10 cellular contexts compared by ENCODE assay signal in the genomic region with DNA sequence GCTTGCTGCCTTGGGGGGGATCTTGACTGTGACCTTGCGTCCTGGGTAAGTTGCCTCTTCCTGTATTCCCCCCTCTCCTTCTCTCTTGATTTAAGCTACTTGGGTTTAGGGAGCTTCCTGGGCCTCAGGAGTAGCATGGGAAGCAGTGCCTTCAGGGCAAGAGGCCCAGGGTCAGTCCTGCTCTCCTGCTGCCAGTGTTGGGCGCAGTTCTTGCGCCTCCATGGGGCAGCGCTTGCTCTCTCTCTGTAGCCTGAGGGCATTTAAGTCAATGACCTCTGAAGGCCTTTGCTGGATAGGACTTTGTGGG.
DNase-seq lines count a peak whose midpoint lies in the region; ATAC-seq and TF ChIP-seq lines count a peak whose summit lies in the region.
"Had no signal": no experiment of that assay in that cellular context is flagged by ENCODE, and none has a peak within 500 bp of the region (broad histone marks: within the 10 kb centered on the region; RNA-seq: fewer than 3 reads in every experiment).

No MANE protein-coding gene starts in this region.

- H3K27me3 ChIP-seq in psoas muscle (ENCODE audit: insufficient read depth in 3 of 3, low read length in 2 of 3): no peaks in the 10 kb centered on the region
- H3K27me3 ChIP-seq: SJSA1 had no signal

- CTCF ChIA-PET in activated CD4-positive, alpha-beta memory T cell treated with anti-CD3 and anti-CD28 coated beads, Interleukin-2, amount 10 ng/mL, durations not matched to agents 7 days and 5 days (lab: Charles Lee): no interaction called here

- ATAC-seq in Right ventricle myocardium superior (ENCODE audit: poor library complexity) (peak; percentile 1), psoas muscle (no peak), GM21515 (IDR thresholded peaks at IDR 0.05; ENCODE audit: unreplicated experiment) (no peak), GM21526 (IDR thresholded peaks at IDR 0.05; ENCODE audit: low FRiP score, unreplicated experiment) (no peak)

- peaks cover 47% of the 10 kb centered on the region for H3K4me1 Mint-ChIP-seq in activated CD4-positive, alpha-beta memory T cell treated with anti-CD3 and anti-CD28 coated beads, Interleukin-2, amount 10 ng/mL, durations not matched to agents 7 days and 5 days

- no peaks in the 10 kb centered on the region for H3K9me3 Mint-ChIP-seq in activated CD4-positive, alpha-beta memory T cell treated with anti-CD3 and anti-CD28 coated beads, Interleukin-2, amount 10 ng/mL, durations not matched to agents 7 days and 5 days

- no peaks in the 10 kb centered on the region for H3K36me3 Mint-ChIP-seq in activated CD4-positive, alpha-beta memory T cell treated with anti-CD3 and anti-CD28 coated beads, Interleukin-2, amount 10 ng/mL, durations not matched to agents 7 days and 5 days (ENCODE audit: low read depth)

- peak overlapping the region; percentile 72 for H3K4me3 Mint-ChIP-seq in activated CD4-positive, alpha-beta memory T cell treated with anti-CD3 and anti-CD28 coated beads, Interleukin-2, amount 10 ng/mL, durations not matched to agents 7 days and 5 days

- no peaks in the 10 kb centered on the region for H3K9me3 ChIP-seq in psoas muscle
- H3K9me3 ChIP-seq: SJSA1 had no signal

- POLR2A ChIA-PET in activated CD4-positive, alpha-beta memory T cell treated with anti-CD3 and anti-CD28 coated beads, Interleukin-2, amount 10 ng/mL, durations not matched to agents 7 days and 5 days (lab: Charles Lee): no interaction called here

- peak overlapping the region; percentile 81 for H3K27ac Mint-ChIP-seq in activated CD4-positive, alpha-beta memory T cell treated with anti-CD3 and anti-CD28 coated beads, Interleukin-2, amount 10 ng/mL, durations not matched to agents 7 days and 5 days

- no peaks in the 10 kb centered on the region for H3K27me3 Mint-ChIP-seq in activated CD4-positive, alpha-beta memory T cell treated with anti-CD3 and anti-CD28 coated beads, Interleukin-2, amount 10 ng/mL, durations not matched to agents 7 days and 5 days

- H3K27ac ChIP-seq in psoas muscle: peak overlapping the region; percentile 70

- 85 to 91% (median 90%) methylated on average over 4 of the region's 4 CpGs for WGBS in psoas muscle, 3 donors

- peaks cover 0 to 2% of the 10 kb centered on the region in 2 donors for H3K36me3 ChIP-seq in psoas muscle (ENCODE audit: insufficient read depth in 1 of 2, low read depth in 1 of 2)
- H3K36me3 ChIP-seq: SJSA1 had no signal

- DNase-seq in COLO668 (lab: John Stamatoyannopoulos, UW; ENCODE audit: unreplicated experiment) (peak; percentile 68), Right ventricle myocardium superior (no peak), psoas muscle (no peak), cerebellar cortex (ENCODE audit: low spot score) (no peak), NCI-H2171 treated with DMSO at 0.1 percent for 48 hours (lab: John Stamatoyannopoulos, UW) (no peak)
- DNase-seq in activated CD4-positive, alpha-beta memory T cell treated with anti-CD3 and anti-CD28 coated beads, Interleukin-2, amount 10 ng/mL, durations not matched to agents 7 days and 5 days: no peak
- DNase-seq: NCI-H1436 had no signal

- no peak overlapping the region for H3K4me3 ChIP-seq in psoas muscle
- H3K4me3 ChIP-seq: SJSA1 had no signal

- TF ChIP-seq CTCF in psoas muscle (IDR thresholded peaks at IDR 0.05): no peak

- H3K4me1 ChIP-seq in psoas muscle: peaks cover 47% of the 10 kb centered on the region

- intact Hi-C loops in Right ventricle myocardium superior (cut with DNase I): no loop called here
- intact Hi-C loops in psoas muscle (cut with DNase I): no loop called here
